Comparison of ENCODE assay signal across 2 cellular contexts in genomic region chr13:48993150-48993549, GRCh38.
A peak's percentile ranks its signal among the peaks of the same experiment; 100 is the strongest.
TF ChIP-seq lines count a peak whose summit lies in the region.

No MANE protein-coding gene starts in this region.

TF ChIP-seq in GM23338, 12 proteins besides CTCF, POLR2A, EP300 and RAD21:
- TF ChIP-seq CREB1 (CRISPR knock-in tag; IDR thresholded peaks at IDR 0.05; ENCODE audit: low read depth) (no peak), REST (IDR thresholded peaks at IDR 0.05; ENCODE audit: unreplicated experiment) (no peak)

TF ChIP-seq in GM12878, 131 proteins besides CTCF, POLR2A, EP300 and RAD21:
- TF ChIP-seq NRF1 (conservative IDR thresholded peaks at IDR 0.05; ENCODE audit: low read depth, low read length) (no peak), JUNB (IDR thresholded peaks at IDR 0.05) (peak; percentile 23; the same call in 1 of the 2 replicates), RUNX3 (IDR thresholded peaks at IDR 0.05; ENCODE audit: low read length) (peak; percentile 10; the same call in 1 of the 2 replicates)
